ENCODE assay signal across 7 cellular contexts in genomic region chr7:35915221-35916009, GRCh38.
DNase-seq lines count a peak whose midpoint lies in the region; TF ChIP-seq lines count a peak whose summit lies in the region.
"Not testable (repeated sequence)": the region's sequence is repeated elsewhere in the genome, so short reads cannot be mapped to it uniquely, and the experiment has no call there.

No MANE protein-coding gene starts in this region.

- not testable (repeated sequence) for H3K36me3 ChIP-seq in adipocyte (ENCODE audit: control insufficient read depth, insufficient read depth, low read length, severe bottlenecking)

- peak overlapping the region; percentile 14 for H3K27ac Mint-ChIP-seq in neural crest cell (ENCODE audit: unreplicated experiment)
- H3K27ac Mint-ChIP-seq in type B pancreatic cell, result peak overlapping the region; percentile 50

- H3K9me3 Mint-ChIP-seq in neural crest cell, type B pancreatic cell: not testable (repeated sequence)

- not testable (repeated sequence) for H3K4me3 Mint-ChIP-seq in neural crest cell, type B pancreatic cell

- H3K27me3 ChIP-seq in adipocyte (replicated peaks; ENCODE audit: control insufficient read depth, insufficient read depth, low read length), result not testable (repeated sequence)

- H3K36me3 Mint-ChIP-seq in neural crest cell (ENCODE audit: low read depth); type B pancreatic cell: not testable (repeated sequence)

- H3K27me3 Mint-ChIP-seq in neural crest cell (ENCODE audit: low read depth); type B pancreatic cell: not testable (repeated sequence)

- H3K4me1 Mint-ChIP-seq in neural crest cell; type B pancreatic cell (ENCODE audit: unreplicated experiment): not testable (repeated sequence)

- not testable (repeated sequence) for TF ChIP-seq CTCF in neural crest cell (conservative IDR thresholded peaks at IDR 0.05); type B pancreatic cell (conservative IDR thresholded peaks at IDR 0.05)

- not testable (repeated sequence) for H3K9me3 ChIP-seq in adipocyte (ENCODE audit: control insufficient read depth, low read length)

- not testable (repeated sequence) for H3K9ac ChIP-seq in adipocyte (ENCODE audit: low read length)

- H3K4me3 ChIP-seq in adipocyte (ENCODE audit: low read length), result not testable (repeated sequence)

- H3K4me1 ChIP-seq in adipocyte (ENCODE audit: control insufficient read depth, insufficient read depth, low read length), result not testable (repeated sequence)

- peak; percentile 36 for DNase-seq in DMS53 (lab: John Stamatoyannopoulos, UW)
- peak in 2 of 3 experiments; percentile 15 to 53 for DNase-seq in NCI-H1417 (lab: John Stamatoyannopoulos, UW)
- DNase-seq in NCI-H345 (lab: John Stamatoyannopoulos, UW), result peak; percentile 8
- DNase-seq in NK-92 treated with Interleukin-12 subunit alpha and Interleukin-12 subunit beta, amount 100 ng/mL, for 24 hours (lab: John Stamatoyannopoulos, UW), result peak; percentile 1
- peak; percentile 19 for DNase-seq in adipocyte (ENCODE audit: low read depth)
- DNase-seq in neural crest cell (ENCODE audit: low read depth, low spot score); type B pancreatic cell (ENCODE audit: extremely low spot score, unreplicated experiment): not testable (repeated sequence)
